ENCODE assay signal across 7 cellular contexts in genomic region chr9:91198881-91199280, GRCh38.
DNase-seq lines count a peak whose midpoint lies in the region; ATAC-seq, FAIRE-seq and TF ChIP-seq lines count a peak whose summit lies in the region.
"Not testable (repeated sequence)": the region's sequence is repeated elsewhere in the genome, so short reads cannot be mapped to it uniquely, and the experiment has no call there.

No MANE protein-coding gene starts in this region.

- not testable (repeated sequence) for H3K4me3 Mint-ChIP-seq in Caco-2 (ENCODE audit: unreplicated experiment); activated CD4-positive, alpha-beta T cell treated with anti-CD3 and anti-CD28 coated beads for 36 hours

- H3K14ac ChIP-seq in H1 (ENCODE audit: insufficient read length); mesenchymal stem cell (ENCODE audit: low read length in 2 of 2): not testable (repeated sequence)

- not testable (repeated sequence) for H3K56ac ChIP-seq in H1 (replicated peaks; ENCODE audit: insufficient read length, low read depth, low read length)

- H3K18ac ChIP-seq in H1 (ENCODE audit: extremely low read depth, low read length); mesenchymal stem cell (ENCODE audit: low read depth in 1 of 2, low read length in 2 of 2): not testable (repeated sequence)

- not testable (repeated sequence) for H3K79me2 ChIP-seq in H1 (ENCODE audit: control insufficient read depth in 1 of 2, insufficient read depth in 2 of 2, low read length in 2 of 2)

- H3K27me3 Mint-ChIP-seq in Caco-2 (ENCODE audit: insufficient read depth, unreplicated experiment); activated CD4-positive, alpha-beta T cell treated with anti-CD3 and anti-CD28 coated beads for 36 hours: not testable (repeated sequence)

- not testable (repeated sequence) for H4K91ac ChIP-seq in H1 (replicated peaks; ENCODE audit: insufficient read length, low read length); mesenchymal stem cell (ENCODE audit: low read length)

- not testable (repeated sequence) for BruUV-seq in Caco-2 (replicated peaks; lab: Mats Ljungman, UMichigan)

- H2AK5ac ChIP-seq in H1 (ENCODE audit: low read depth, low read length), result 0 out of 2 replicates have a peak overlapping the region, but pooled peaks have one; percentile 19
- H2AK5ac ChIP-seq in mesenchymal stem cell (ENCODE audit: low read length, severe bottlenecking), result not testable (repeated sequence)

- 91% methylated on average over 5 of the region's 5 CpGs; no CpG with 5 or more reads in 1 of the 2 experiments for WGBS in H1 (ENCODE audit: extremely low coverage in 1 of 2, insufficient coverage in 1 of 2, insufficient read length in 1 of 2, insufficient replicate concordance in 2 of 2, low coverage in 1 of 2, low lambda C conversion rate in 2 of 2, missing lambda C conversion rate in 1 of 2), 2 experiments
- WGBS in mesenchymal stem cell, result 95% methylated on average over 3 of the region's 5 CpGs
- 94 to 97% methylated on average over 4 to 5 of the region's 5 CpGs for WGBS in transverse colon (ENCODE audit: low coverage in 1 of 2), 2 donors

- TF ChIP-seq RAD21 in H1 (IDR thresholded peaks at IDR 0.05 in 1 of 2, conservative IDR thresholded peaks at IDR 0.05 in 1 of 2; ENCODE audit: low read depth in 2 of 2, low read length in 2 of 2), result not testable (repeated sequence)

- H4K20me1 ChIP-seq in H1 (replicated peaks in 1 of 2; ENCODE audit: control insufficient read depth in 1 of 2, insufficient read depth in 2 of 2, low read length in 2 of 2), result not testable (repeated sequence)

- not testable (repeated sequence) for TF ChIP-seq EP300 in H1 (IDR thresholded peaks at IDR 0.05; ENCODE audit: borderline replicate concordance in 1 of 2, low read depth in 2 of 2, low read length in 2 of 2); transverse colon (IDR thresholded peaks at IDR 0.05; ENCODE audit: low read depth)

- intact Hi-C loops in Caco-2 (cut with micrococcal nuclease; ENCODE audit: unreplicated experiment) (loop anchor here (5.0 to 10.0 kb wide), 3 partner anchors 163 to 223 kb away; partner anchors contain the start of genes AUH and NFIL3), gastrocnemius medialis (cut with DNase I; ENCODE audit: low total_unique reads) (loop anchor here (10.0 kb wide), 4 partner anchors 1324 to 1884 kb away; partner anchors contain the start of genes CKS2, GADD45G and SECISBP2), transverse colon (cut with DNase I; ENCODE audit: low total_unique reads) (loop anchor here (5.0 kb wide), 1 partner anchor 67 kb away; no protein-coding TSS in a partner anchor)
- intact Hi-C loops in activated CD4-positive, alpha-beta T cell treated with anti-CD3 and anti-CD28 coated beads for 36 hours (cut with DNase I, micrococcal nuclease), result loop anchor here (10.0 kb wide), 2 partner anchors 284 to 1774 kb away; no protein-coding TSS in a partner anchor

- in situ Hi-C loops in gastrocnemius medialis (cut with MboI; ENCODE audit: low sequenced_read_pairs in 4 of 4), result loop anchor here in 3 of 4 donors (5.0 to 25.0 kb wide), 8 partner anchors 94 to 284 kb away; partner anchors contain the start of gene NFIL3 (in 3 of the 3)
- in situ Hi-C loops in transverse colon (cut with MboI; ENCODE audit: low pct_ligation_motif_present in 1 of 4, low pct_unique_long_range_greater_than_20kb in 1 of 4, low sequenced_read_pairs in 3 of 4), result loop anchor here in 1 of 4 donors (10.0 kb wide), 1 partner anchor 226 kb away; the partner anchor contains the start of gene NFIL3

- not testable (repeated sequence) for FAIRE-seq in H1 (lab: Jason Lieb, UNC)

- DNase-seq in Caco-2; activated CD4-positive, alpha-beta T cell treated with anti-CD3 and anti-CD28 coated beads for 36 hours; adipocyte (ENCODE audit: low read depth); H1 (ENCODE audit: low read depth in 1 of 2, low spot score in 2 of 2); mesenchymal stem cell; gastrocnemius medialis; transverse colon: not testable (repeated sequence)

- peak overlapping the region; percentile 75 for H3K9ac ChIP-seq in adipocyte (ENCODE audit: low read length)
- H3K9ac ChIP-seq in H1 (replicated peaks in 1 of 4; ENCODE audit: extremely low read depth in 1 of 4, low read depth in 3 of 4, low read length in 3 of 4), result not testable (repeated sequence)
- H3K9ac ChIP-seq in mesenchymal stem cell (ENCODE audit: low read length), result peak overlapping the region; percentile 67

- not testable (repeated sequence) for H2BK120ac ChIP-seq in H1 (replicated peaks; ENCODE audit: low read depth, low read length); mesenchymal stem cell (ENCODE audit: low read depth, low read length)

- peaks cover 34% of the 10 kb centered on the region for H3K4me1 ChIP-seq in Caco-2
- peaks cover 46% of the 10 kb centered on the region for H3K4me1 ChIP-seq in adipocyte (ENCODE audit: control insufficient read depth, insufficient read depth, low read length)
- H3K4me1 ChIP-seq in H1 (replicated peaks in 1 of 4; ENCODE audit: control insufficient read depth in 3 of 4, insufficient read depth in 4 of 4, low read length in 3 of 4), result not testable (repeated sequence)
- H3K4me1 ChIP-seq in mesenchymal stem cell (ENCODE audit: control insufficient read depth, insufficient read depth, low read depth, low read length), result peaks cover 10% of the 10 kb centered on the region
- peaks cover 32 to 48% of the 10 kb centered on the region in 2 donors for H3K4me1 ChIP-seq in gastrocnemius medialis
- peaks cover 29 to 64% (median 45%) of the 10 kb centered on the region in 4 donors for H3K4me1 ChIP-seq in transverse colon

- not testable (repeated sequence) for H3K9me3 ChIP-seq in Caco-2; H1 (ENCODE audit: insufficient read depth in 2 of 2, low read depth in 1 of 2, low read length in 1 of 2); gastrocnemius medialis
- H3K9me3 ChIP-seq in adipocyte (ENCODE audit: control insufficient read depth, low read length) (peaks cover 22% of the 10 kb centered on the region), mesenchymal stem cell (ENCODE audit: control insufficient read depth, low read length) (peaks cover 23% of the 10 kb centered on the region), transverse colon (peaks cover 0 to 10% of the 10 kb centered on the region in 2 donors)

- H2BK12ac ChIP-seq in H1 (ENCODE audit: low read depth, low read length); mesenchymal stem cell (ENCODE audit: low read length in 2 of 2): not testable (repeated sequence)

- POLR2A ChIA-PET in Caco-2 (lab: Charles Lee); H1 (lab: Charles Lee; ENCODE audit: partially characterized antibody): not testable (repeated sequence)
- POLR2A ChIA-PET in activated CD4-positive, alpha-beta T cell treated with anti-CD3 and anti-CD28 coated beads for 36 hours (lab: Charles Lee), result interaction anchor here (0.6 to 1.2 kb wide), 2 partner anchors 9 to 21 kb away, joined by 4 read pairs; no protein-coding TSS in a partner anchor

- not testable (repeated sequence) for H2BK15ac ChIP-seq in H1 (ENCODE audit: low read length); mesenchymal stem cell (ENCODE audit: low read depth, poor library complexity, severe bottlenecking)

- not testable (repeated sequence) for H3K4me3 ChIP-seq in Caco-2 (ENCODE audit: low read depth, low read length); adipocyte (ENCODE audit: low read length); H1 (ENCODE audit: extremely low read depth in 1 of 4, insufficient read depth in 2 of 4, low read depth in 3 of 4, low read length in 4 of 4); mesenchymal stem cell (ENCODE audit: insufficient read depth in 1 of 2, low read depth in 1 of 2, low read length in 2 of 2); gastrocnemius medialis; transverse colon

- not testable (repeated sequence) for H3K79me1 ChIP-seq in H1 (ENCODE audit: low read depth, low read length); mesenchymal stem cell (replicated peaks; ENCODE audit: low read length, poor library complexity, severe bottlenecking)

- H3K27ac ChIP-seq in H1 (ENCODE audit: low read depth, low read length); mesenchymal stem cell (ENCODE audit: low read length, poor library complexity, severe bottlenecking): not testable (repeated sequence)
- H3K27ac ChIP-seq in gastrocnemius medialis, result peak overlapping the region; percentile 97 to 100 (median 99)
- H3K27ac ChIP-seq in transverse colon, result peak overlapping the region in 3 of 4 donors; percentile 74 to 99 (median 99)

- not testable (repeated sequence) for H3K27me3 ChIP-seq in Caco-2 (replicated peaks; ENCODE audit: control insufficient read depth, insufficient read depth, low read length); adipocyte (replicated peaks; ENCODE audit: control insufficient read depth, insufficient read depth, low read length); mesenchymal stem cell (ENCODE audit: control insufficient read depth in 1 of 2, insufficient read depth in 1 of 2, low read length in 2 of 2); gastrocnemius medialis; transverse colon
- peaks cover 2 to 17% (median 14%) of the 10 kb centered on the region in 4 experiments for H3K27me3 ChIP-seq in H1 (replicated peaks in 1 of 4; ENCODE audit: control insufficient read depth in 3 of 4, extremely low read depth in 1 of 4, insufficient read depth in 3 of 4, low read length in 3 of 4)

- not testable (repeated sequence) for H3K23me2 ChIP-seq in H1 (ENCODE audit: low read depth, low read length)

- H3K23ac ChIP-seq in H1 (ENCODE audit: insufficient read length); mesenchymal stem cell (ENCODE audit: low read length in 2 of 2): not testable (repeated sequence)

- CTCF ChIA-PET in Caco-2 (lab: Charles Lee), result not testable (repeated sequence)
- CTCF ChIA-PET in activated CD4-positive, alpha-beta T cell treated with anti-CD3 and anti-CD28 coated beads for 36 hours (lab: Charles Lee), result interaction anchor here (0.8 to 2.9 kb wide), 4 partner anchors 9 to 68 kb away, joined by 3 to 10 read pairs (median 5); no protein-coding TSS in a partner anchor
- CTCF ChIA-PET in H1 (lab: Charles Lee; ENCODE audit: partially characterized antibody), result interaction anchor here (0.6 to 1.1 kb wide), 2 partner anchors 11 to 505 kb away, joined by 3 to 4 read pairs; no protein-coding TSS in a partner anchor

- H2BK20ac ChIP-seq in H1 (ENCODE audit: low read length), result not testable (repeated sequence)

- not testable (repeated sequence) for H3K36me3 Mint-ChIP-seq in Caco-2 (ENCODE audit: insufficient read depth, unreplicated experiment)
- H3K36me3 Mint-ChIP-seq in activated CD4-positive, alpha-beta T cell treated with anti-CD3 and anti-CD28 coated beads for 36 hours (ENCODE audit: low read depth), result peaks cover 59% of the 10 kb centered on the region

- H2AFZ ChIP-seq in H1 (ENCODE audit: low read length); mesenchymal stem cell (ENCODE audit: low read depth, low read length): not testable (repeated sequence)

- H3K4me2 ChIP-seq in H1 (ENCODE audit: insufficient read depth in 1 of 2, low read depth in 2 of 2, low read length in 2 of 2); mesenchymal stem cell (ENCODE audit: low read length, poor library complexity, severe bottlenecking): not testable (repeated sequence)

- not testable (repeated sequence) for H3K9me3 Mint-ChIP-seq in Caco-2 (ENCODE audit: unreplicated experiment)
- peaks cover 24% of the 10 kb centered on the region for H3K9me3 Mint-ChIP-seq in activated CD4-positive, alpha-beta T cell treated with anti-CD3 and anti-CD28 coated beads for 36 hours (ENCODE audit: low read depth)

- TF ChIP-seq CTCF in Caco-2 (IDR thresholded peaks at IDR 0.05; ENCODE audit: insufficient read depth in 1 of 2, low read depth in 1 of 2, low read length in 1 of 2, severe bottlenecking in 1 of 2, unreplicated experiment in 1 of 2); H1 (IDR thresholded peaks at IDR 0.05; ENCODE audit: control extremely low read depth in 1 of 3, insufficient read depth in 1 of 3, low read depth in 1 of 3, low read length in 3 of 3); gastrocnemius medialis (IDR thresholded peaks at IDR 0.05 in 4 of 5, conservative IDR thresholded peaks at IDR 0.05 in 1 of 5); transverse colon (IDR thresholded peaks at IDR 0.05): not testable (repeated sequence)

- H3K36me3 ChIP-seq in Caco-2 (ENCODE audit: control insufficient read depth, insufficient read depth, low read length); adipocyte (ENCODE audit: control insufficient read depth, insufficient read depth, low read length, severe bottlenecking); H1 (ENCODE audit: control insufficient read depth in 2 of 4, insufficient read depth in 4 of 4, low read length in 3 of 4); mesenchymal stem cell (ENCODE audit: control insufficient read depth in 1 of 2, insufficient read depth in 2 of 2, low read depth in 1 of 2, low read length in 2 of 2); gastrocnemius medialis; transverse colon: not testable (repeated sequence)

- H3K4ac ChIP-seq in H1 (replicated peaks; ENCODE audit: insufficient read length, low read depth, low read length); mesenchymal stem cell (ENCODE audit: low read depth in 1 of 2, low read length in 2 of 2): not testable (repeated sequence)

- not testable (repeated sequence) for H2BK5ac ChIP-seq in H1 (ENCODE audit: low read depth, low read length); mesenchymal stem cell (ENCODE audit: low read depth, low read length, poor library complexity, severe bottlenecking)

- not testable (repeated sequence) for H4K8ac ChIP-seq in H1 (ENCODE audit: extremely low read depth, insufficient read depth, low read length); mesenchymal stem cell (ENCODE audit: low read length)

- ATAC-seq in activated CD4-positive, alpha-beta T cell treated with anti-CD3 and anti-CD28 coated beads for 36 hours; gastrocnemius medialis: not testable (repeated sequence)

- peak overlapping the region; percentile 66 for H3K27ac Mint-ChIP-seq in Caco-2 (ENCODE audit: unreplicated experiment)
- H3K27ac Mint-ChIP-seq in activated CD4-positive, alpha-beta T cell treated with anti-CD3 and anti-CD28 coated beads for 36 hours, result peak overlapping the region; percentile 61

- not testable (repeated sequence) for TF ChIP-seq POLR2A in H1 (IDR thresholded peaks at IDR 0.05; ENCODE audit: control extremely low read depth in 1 of 2, low read depth in 2 of 2, low read length in 2 of 2); gastrocnemius medialis (IDR thresholded peaks at IDR 0.05); transverse colon (IDR thresholded peaks at IDR 0.05)

- not testable (repeated sequence) for H4K5ac ChIP-seq in H1 (ENCODE audit: insufficient read length, low read depth, low read length)

- not testable (repeated sequence) for H3K4me1 Mint-ChIP-seq in Caco-2 (ENCODE audit: low read depth, unreplicated experiment)
- H3K4me1 Mint-ChIP-seq in activated CD4-positive, alpha-beta T cell treated with anti-CD3 and anti-CD28 coated beads for 36 hours, result peaks cover 73% of the 10 kb centered on the region
